ENCODE assay signal across 8 cellular contexts in the genomic region with DNA sequence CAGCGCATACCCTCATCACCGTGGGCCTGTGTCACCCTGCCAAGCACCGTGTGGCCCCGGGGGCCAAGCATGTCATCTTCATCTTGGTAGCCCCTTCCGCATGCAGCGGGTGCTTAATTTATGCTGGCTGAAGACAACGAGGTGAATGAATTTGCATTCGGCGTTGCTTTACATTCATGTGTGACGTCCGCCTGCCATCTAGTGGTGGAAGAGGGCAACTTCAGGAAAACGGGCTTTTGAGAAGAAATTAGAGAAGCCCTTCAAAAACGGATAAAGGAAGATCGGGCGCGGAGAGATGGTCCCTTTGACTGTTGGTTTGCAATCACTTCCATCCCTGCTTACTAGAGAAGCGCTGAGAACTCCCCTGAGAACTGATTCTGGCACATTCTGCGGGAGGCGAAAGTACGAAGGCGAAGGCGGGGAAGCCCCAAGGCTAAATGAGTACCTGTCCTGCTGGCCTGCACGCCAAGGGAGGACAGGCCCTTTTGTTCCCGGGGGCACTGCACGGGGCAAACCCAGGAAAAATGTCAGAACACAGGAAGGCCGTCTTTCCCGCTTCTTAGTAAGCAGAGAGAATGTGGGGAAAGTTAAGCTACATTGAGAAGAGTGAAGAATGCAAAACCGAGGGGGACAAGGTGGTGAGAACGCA.
A peak's percentile ranks its signal among the peaks of the same experiment; 100 is the strongest.
DNase-seq lines count a peak whose midpoint lies in the region; ATAC-seq and TF ChIP-seq lines count a peak whose summit lies in the region.

No MANE protein-coding gene starts in this region.

- peak; percentile 80 for DNase-seq in NCI-H2196 (lab: John Stamatoyannopoulos, UW; ENCODE audit: unreplicated experiment)
- DNase-seq in caudate nucleus (lab: John Stamatoyannopoulos, UW): peak in 47 of 61 donors; percentile 10 to 87 (median 38)
- peak in 1 of 2 donors; percentile 67 for DNase-seq in left colon
- DNase-seq in stimulated activated CD4-positive, alpha-beta T cell treated with anti-CD3 and anti-CD28 coated beads, Interleukin-2, amount 100 ng/mL, for 4 hours (ENCODE audit: low read depth): peak; percentile 37

- no peak overlapping the region for H3K27ac ChIP-seq in caudate nucleus (ENCODE audit: low read depth, low read length)

- no peak overlapping the region for H3K4me3 ChIP-seq in WI38 (ENCODE audit: low read depth, low read length)

- intact Hi-C loops in left colon (cut with DNase I, micrococcal nuclease): loop anchor here in 1 of 2 donors (10.0 kb wide), 1 partner anchor 1694 kb away; no protein-coding TSS in a partner anchor

- TF ChIP-seq CTCF in GM12874 (IDR thresholded peaks at IDR 0.05; ENCODE audit: insufficient read depth, low read depth, low read length) (peak; percentile 86), WI38 (IDR thresholded peaks at IDR 0.05; ENCODE audit: low read depth, low read length) (peak; percentile 84)

- ATAC-seq in HG02973 (IDR thresholded peaks at IDR 0.05; ENCODE audit: unreplicated experiment): peak; percentile 62
- ATAC-seq in left colon: peak; percentile 65
- no peak for ATAC-seq in HG02610 (IDR thresholded peaks at IDR 0.05; ENCODE audit: unreplicated experiment)
